In genomic region chr7:121046893-121047468, GRCh38 we compare ENCODE assay signal across 1 cellular context.
A peak's percentile ranks its signal among the peaks of the same experiment; 100 is the strongest.
TF ChIP-seq lines count a peak whose summit lies in the region.

No MANE protein-coding gene starts in this region.

TF ChIP-seq in K562, 482 proteins besides CTCF, POLR2A, EP300 and RAD21 (continued from another document and continues in another):
- TF ChIP-seq SFPQ (IDR thresholded peaks at IDR 0.05; ENCODE audit: low read depth, low read length) (no peak), ZNF668 (CRISPR knock-in tag; IDR thresholded peaks at IDR 0.05) (no peak), RBM34 (IDR thresholded peaks at IDR 0.05; ENCODE audit: borderline replicate concordance, insufficient read depth, low read length) (no peak), BCL6 (CRISPR knock-in tag; IDR thresholded peaks at IDR 0.05) (no peak), ETV6 (IDR thresholded peaks at IDR 0.05; ENCODE audit: borderline replicate concordance in 1 of 2, low read depth in 2 of 2, low read length in 1 of 2) (no peak), ETV6 (CRISPR knock-in tag; IDR thresholded peaks at IDR 0.05; ENCODE audit: borderline replicate concordance) (no peak), ZNF830 (CRISPR knock-in tag; IDR thresholded peaks at IDR 0.05) (no peak), ZFPM2 (CRISPR knock-in tag; IDR thresholded peaks at IDR 0.05) (peak; percentile 10; the same call in 1 of the 2 replicates), CHD2 (IDR thresholded peaks at IDR 0.05; ENCODE audit: low read depth, low read length) (no peak), TCF7L2 (IDR thresholded peaks at IDR 0.05; ENCODE audit: low read depth, low read length) (no peak), SIRT6 (IDR thresholded peaks at IDR 0.05; ENCODE audit: low read depth, low read length) (no peak), NFIC (IDR thresholded peaks at IDR 0.05) (no peak), SIN3B (IDR thresholded peaks at IDR 0.05; ENCODE audit: low read depth) (no peak), SIX5 (IDR thresholded peaks at IDR 0.05; ENCODE audit: borderline replicate concordance in 1 of 2, insufficient read depth in 1 of 2, low read depth in 1 of 2, low read length in 2 of 2) (no peak), CHAMP1 (IDR thresholded peaks at IDR 0.05) (peak; percentile 66; the same call in 1 of the 2 replicates), PRPF4 (IDR thresholded peaks at IDR 0.05; ENCODE audit: insufficient read depth, low read depth, low read length, poor library complexity, severe bottlenecking) (no peak), ZNF408 (CRISPR knock-in tag; IDR thresholded peaks at IDR 0.05; ENCODE audit: low read depth) (no peak), PTTG1 (tag; IDR thresholded peaks at IDR 0.05; ENCODE audit: low read depth) (no peak), MYBL2 (IDR thresholded peaks at IDR 0.05; ENCODE audit: low read depth) (no peak; the same call in 1 of the 2 replicates), MYBL2 (CRISPR knock-in tag; IDR thresholded peaks at IDR 0.05; ENCODE audit: borderline replicate concordance) (no peak), CREB1 (IDR thresholded peaks at IDR 0.05) (no peak), CREB1 (CRISPR knock-in tag; IDR thresholded peaks at IDR 0.05) (no peak), DDX20 (tag; IDR thresholded peaks at IDR 0.05; ENCODE audit: low read depth) (no peak; the same call in 1 of the 2 replicates), TAF15 (IDR thresholded peaks at IDR 0.05; ENCODE audit: low read depth, low read length) (no peak), WHSC1 (IDR thresholded peaks at IDR 0.05; ENCODE audit: low read length) (no peak), CXXC5 (CRISPR knock-in tag; IDR thresholded peaks at IDR 0.05) (peak; percentile 57), RHOXF2B (CRISPR knock-in tag; conservative IDR thresholded peaks at IDR 0.05) (0 out of 2 replicates have a peak, but pooled peaks have one; percentile 60), NFXL1 (CRISPR knock-in tag; IDR thresholded peaks at IDR 0.05) (no peak), MXI1 (IDR thresholded peaks at IDR 0.05; ENCODE audit: low read depth, low read length) (no peak; the same call in 1 of the 2 replicates), SRSF7 (optimal IDR thresholded peaks at IDR 0.05; ENCODE audit: low read depth, low read length) (no peak), ZNF592 (IDR thresholded peaks at IDR 0.05) (peak; percentile 92), ZNF57 (CRISPR knock-in tag; IDR thresholded peaks at IDR 0.05) (no peak), HNRNPUL1 (IDR thresholded peaks at IDR 0.05; ENCODE audit: low read length) (no peak), PATZ1 (CRISPR knock-in tag; IDR thresholded peaks at IDR 0.05; ENCODE audit: borderline replicate concordance) (no peak), GTF3C2 (IDR thresholded peaks at IDR 0.05; ENCODE audit: borderline replicate concordance, extremely low read depth, insufficient read length) (no peak), EWSR1 (IDR thresholded peaks at IDR 0.05; ENCODE audit: borderline replicate concordance, low read depth, partially characterized antibody) (no peak), NONO (IDR thresholded peaks at IDR 0.05; ENCODE audit: low read depth in 2 of 2, low read length in 1 of 2) (no peak), MITF (IDR thresholded peaks at IDR 0.05) (no peak), MCM5 (IDR thresholded peaks at IDR 0.05; ENCODE audit: low read depth) (no peak), CUX1 (CRISPR knock-in tag; IDR thresholded peaks at IDR 0.05) (no peak), ZNF780A (CRISPR knock-in tag; IDR thresholded peaks at IDR 0.05) (no peak), GATAD2B (IDR thresholded peaks at IDR 0.05; ENCODE audit: borderline replicate concordance) (peak; percentile 61)
